In the genomic region with DNA sequence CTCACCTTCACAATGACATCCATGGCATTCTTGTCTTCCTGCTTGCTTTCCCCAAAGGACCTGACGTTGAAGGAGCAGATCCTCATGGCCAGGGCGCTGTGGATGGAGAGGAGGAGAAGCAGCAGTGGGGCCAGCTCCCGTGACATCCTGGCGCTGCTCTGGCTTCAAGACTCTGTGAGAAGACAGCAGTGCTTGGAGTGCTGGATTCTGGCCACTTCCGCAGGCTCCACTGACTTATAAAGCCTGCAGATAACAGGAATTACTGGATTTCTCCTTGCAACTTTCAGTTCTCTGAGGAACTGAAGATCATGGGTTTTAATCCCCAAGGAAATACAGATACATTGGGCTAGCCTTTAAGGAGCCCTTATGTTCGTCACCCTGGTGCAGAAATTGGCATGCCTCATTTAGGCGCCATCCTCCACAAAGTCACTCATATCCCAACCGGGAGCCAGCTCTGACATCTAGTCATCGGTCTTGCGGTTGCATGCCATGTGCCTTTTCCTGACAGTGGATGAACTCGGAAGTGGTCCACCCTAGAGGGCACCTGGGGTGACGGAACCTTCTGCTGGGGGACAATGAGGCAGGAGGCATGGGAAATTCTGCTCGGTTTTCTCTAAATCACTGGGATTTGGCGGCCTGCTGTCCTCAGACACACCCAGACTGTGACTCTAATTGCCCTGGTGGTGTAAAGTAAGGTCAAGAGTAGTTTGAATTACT, we compare ENCODE assay signal across 21 cellular contexts. TPM values are rescaled to one million over a fixed set of nuclear protein-coding genes. Genes with fewer than 3 reads are reported as not detected.
DNase-seq lines count a peak whose midpoint lies in the region; ATAC-seq and TF ChIP-seq lines count a peak whose summit lies in the region.
"Had no signal": no experiment of that assay in that cellular context is flagged by ENCODE, and none has a peak within 500 bp of the region (broad histone marks: within the 10 kb centered on the region; RNA-seq: fewer than 3 reads in every experiment).

A gene with protein sequence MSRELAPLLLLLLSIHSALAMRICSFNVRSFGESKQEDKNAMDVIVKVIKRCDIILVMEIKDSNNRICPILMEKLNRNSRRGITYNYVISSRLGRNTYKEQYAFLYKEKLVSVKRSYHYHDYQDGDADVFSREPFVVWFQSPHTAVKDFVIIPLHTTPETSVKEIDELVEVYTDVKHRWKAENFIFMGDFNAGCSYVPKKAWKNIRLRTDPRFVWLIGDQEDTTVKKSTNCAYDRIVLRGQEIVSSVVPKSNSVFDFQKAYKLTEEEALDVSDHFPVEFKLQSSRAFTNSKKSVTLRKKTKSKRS (minus strand): TSS at position 212 of the 717 bp plus-strand sequence. CDS start 66 bp downstream, at position 146.

- CTCF ChIA-PET in activated CD8-positive, alpha-beta T cell treated with anti-CD3 and anti-CD28 coated beads, Interleukin-2, amount 10 ng/mL, durations not matched to agents 7 days and 5 days (lab: Charles Lee): interaction anchor here (1.1 kb wide), 1 partner anchor 9 kb away, joined by 3 read pairs; no protein-coding TSS in a partner anchor

- no peaks in the 10 kb centered on the region for H3K9me3 Mint-ChIP-seq in activated CD8-positive, alpha-beta T cell treated with anti-CD3 and anti-CD28 coated beads, Interleukin-2, amount 10 ng/mL, durations not matched to agents 7 days and 5 days (ENCODE audit: insufficient read depth)
- H3K9me3 Mint-ChIP-seq: CD8-positive, alpha-beta T cell; naive thymus-derived CD8-positive, alpha-beta T cell had no signal

- intact Hi-C loops in posterior vena cava (cut with DNase I): no loop called here

- H3K27ac Mint-ChIP-seq in activated CD8-positive, alpha-beta T cell treated with anti-CD3 and anti-CD28 coated beads, Interleukin-2, amount 10 ng/mL, durations not matched to agents 7 days and 5 days: no peak within 1 kb of the TSS
- H3K27ac Mint-ChIP-seq: CD8-positive, alpha-beta T cell had no signal

- POLR2A ChIA-PET in activated CD8-positive, alpha-beta T cell treated with anti-CD3 and anti-CD28 coated beads, Interleukin-2, amount 10 ng/mL, durations not matched to agents 7 days and 5 days (lab: Charles Lee): no interaction called here

- no peak for ATAC-seq in HG02938 (IDR thresholded peaks at IDR 0.05; ENCODE audit: unreplicated experiment)
- no peak for ATAC-seq in activated CD8-positive, alpha-beta T cell treated with anti-CD3 and anti-CD28 coated beads, Interleukin-2, amount 10 ng/mL, durations not matched to agents 7 days and 5 days
- ATAC-seq: activated CD4-positive, CD25-positive, alpha-beta regulatory T cell treated with anti-CD3 and anti-CD28 coated beads, Interleukin-2, amount 50 U/mL, for 24 hours; CD8-positive, alpha-beta T cell; HCT116; naive thymus-derived CD8-positive, alpha-beta T cell had no signal

- no peaks in the 10 kb centered on the region for H3K36me3 Mint-ChIP-seq in activated CD8-positive, alpha-beta T cell treated with anti-CD3 and anti-CD28 coated beads, Interleukin-2, amount 10 ng/mL, durations not matched to agents 7 days and 5 days (ENCODE audit: low read depth)
- H3K36me3 Mint-ChIP-seq: CD8-positive, alpha-beta T cell; naive thymus-derived CD8-positive, alpha-beta T cell had no signal

- DNase-seq in CD1c-positive myeloid dendritic cell (ENCODE audit: extremely low spot score): peak; percentile 45
- DNase-seq in adipocyte (ENCODE audit: low read depth): no peak
- peak; percentile 34 for DNase-seq in fibroblast of villous mesenchyme (ENCODE audit: low read depth)
- peak; percentile 85 for DNase-seq in posterior vena cava (ENCODE audit: low spot score)
- no peak for DNase-seq in activated CD8-positive, alpha-beta T cell treated with anti-CD3 and anti-CD28 coated beads, Interleukin-2, amount 10 ng/mL, durations not matched to agents 7 days and 5 days
- DNase-seq in NCI-H187 (lab: John Stamatoyannopoulos, UW): no peak
- no peak for DNase-seq in HT-29 (ENCODE audit: low spot score)
- DNase-seq: activated CD8-positive, alpha-beta memory T cell treated with anti-CD3 and anti-CD28 coated beads for 24 hours; CD8-positive, alpha-beta T cell; dorsolateral prefrontal cortex; erythroblast; glutamatergic neuron; naive thymus-derived CD8-positive, alpha-beta T cell; NCI-H187 treated with DMSO at 0.1 percent for 48 hours; NCI-H446; Peyer's patch; stimulated activated CD8-positive, alpha-beta memory T cell treated with anti-CD3 and anti-CD28 coated beads, Interleukin-4, amount 100 ng/mL, for 48 hours had no signal

- no peak for TF ChIP-seq CTCF in fibroblast of villous mesenchyme (IDR thresholded peaks at IDR 0.05; ENCODE audit: insufficient read depth, low read depth, low read length)

- H3K4me1 Mint-ChIP-seq in activated CD8-positive, alpha-beta T cell treated with anti-CD3 and anti-CD28 coated beads, Interleukin-2, amount 10 ng/mL, durations not matched to agents 7 days and 5 days (ENCODE audit: low read depth): peaks cover 18% of the 10 kb centered on the region

- peaks cover 9% of the 10 kb centered on the region for H3K27me3 Mint-ChIP-seq in activated CD8-positive, alpha-beta T cell treated with anti-CD3 and anti-CD28 coated beads, Interleukin-2, amount 10 ng/mL, durations not matched to agents 7 days and 5 days (ENCODE audit: low read depth)

- H3K4me3 ChIP-seq in adipocyte (ENCODE audit: low read length) (peak within 1 kb of the TSS; percentile 42), fibroblast of villous mesenchyme (ENCODE audit: low read depth, low read length) (no peak within 1 kb of the TSS)
- H3K4me3 ChIP-seq: dorsolateral prefrontal cortex, Peyer's patch, prostate gland had no signal

- H3K4me3 Mint-ChIP-seq in activated CD8-positive, alpha-beta T cell treated with anti-CD3 and anti-CD28 coated beads, Interleukin-2, amount 10 ng/mL, durations not matched to agents 7 days and 5 days: no peak within 1 kb of the TSS
- H3K4me3 Mint-ChIP-seq: CD8-positive, alpha-beta T cell had no signal

- H3K4me1 ChIP-seq in adipocyte (ENCODE audit: control insufficient read depth, insufficient read depth, low read length): peaks cover 25% of the 10 kb centered on the region
- H3K4me1 ChIP-seq: prostate gland had no signal

- no peak within 1 kb of the TSS for H3K9ac ChIP-seq in adipocyte (ENCODE audit: low read length)

- no peaks in the 10 kb centered on the region for H3K27me3 ChIP-seq in adipocyte (replicated peaks; ENCODE audit: control insufficient read depth, insufficient read depth, low read length)
- H3K27me3 ChIP-seq: Peyer's patch had no signal

- no peaks in the 10 kb centered on the region for H3K9me3 ChIP-seq in adipocyte (ENCODE audit: control insufficient read depth, low read length)
- H3K9me3 ChIP-seq: Peyer's patch, prostate gland had no signal

- no peaks in the 10 kb centered on the region for H3K36me3 ChIP-seq in adipocyte (ENCODE audit: control insufficient read depth, insufficient read depth, low read length, severe bottlenecking)
- H3K36me3 ChIP-seq: Peyer's patch, prostate gland had no signal

RNA-seq across cellular contexts. Expression of the gene that starts here (rescaled TPM):
- total RNA-seq in fibroblast of villous mesenchyme (not detected in 2 replicates), posterior vena cava (1 to 10 TPM; 7.5 to 9.3 TPM)
- total RNA-seq in activated CD8-positive, alpha-beta T cell treated with anti-CD3 and anti-CD28 coated beads, Interleukin-2, amount 10 ng/mL, durations not matched to agents 7 days and 5 days: not detected
- total RNA-seq in HT-29 (2014; rRNA removed; shearing (Covaris generic)): not detected in 2 replicates
- total RNA-seq: CD8-positive, alpha-beta T cell had no signal

Comparison
In these comparisons a context has a peak if more than half of its experiments do, and no peak if none do; other contexts are left out.
1. Peak in DNase-seq in fibroblast of villous mesenchyme; RNA of the gene not detected or under 1 TPM.
2. DNase-seq: peak in CD1c-positive myeloid dendritic cell (single experiment) and posterior vena cava (single experiment); none in adipocyte (single experiment), activated CD8-positive, alpha-beta T cell treated with anti-CD3 and anti-CD28 coated beads, Interleukin-2, amount 10 ng/mL, durations not matched to agents 7 days and 5 days (single experiment), NCI-H187 (0 of 2) and HT-29 (single experiment).